ENCODE assay signal across 31 cellular contexts in genomic region chr14:23414906-23415820, GRCh38. TPM values are rescaled to one million over a fixed set of nuclear protein-coding genes. Genes with fewer than 3 reads are reported as not detected.
"Had no signal": no experiment of that assay in that cellular context is flagged by ENCODE, and none has a peak within 500 bp of the region (broad histone marks: within the 10 kb centered on the region; RNA-seq: fewer than 3 reads in every experiment).

No MANE protein-coding gene starts in this region.

- H3K4me3 ChIP-seq: adrenal gland, esophagus muscularis mucosa, hepatocyte, skin epidermis, thyroid gland, upper lobe of right lung had no signal

- H3K27ac ChIP-seq: adrenal gland, brain microvascular endothelial cell, esophagus muscularis mucosa, foreskin keratinocyte, hepatocyte, skin epidermis, thyroid gland, upper lobe of right lung had no signal

- ATAC-seq: activated CD4-positive, alpha-beta T cell treated with anti-CD3 and anti-CD28 coated beads for 36 hours; activated T-cell treated with anti-CD3 and anti-CD28 coated beads, Interleukin-2, amount 50 U/mL, for 72 hours; foreskin keratinocyte; sciatic nerve; upper lobe of right lung had no signal

- FAIRE-seq: colon had no signal

- DNase-seq: activated CD4-positive, alpha-beta T cell treated with anti-CD3 and anti-CD28 coated beads for 36 hours; activated CD4-positive, alpha-beta T cell treated with anti-CD3 and anti-CD28 coated beads, Interleukin-2, amount 50 U/mL, for 4 hours; activated CD4-positive, CD25-positive, alpha-beta regulatory T cell; activated naive CD4-positive, alpha-beta T cell treated with Interleukin-2 at 50 U/mL for 16 hours; activated naive CD8-positive, alpha-beta T cell treated with anti-CD3 and anti-CD28 coated beads for 36 hours; activated T-cell treated with anti-CD3 and anti-CD28 coated beads for 4 hours; activated T-cell treated with anti-CD3 and anti-CD28 coated beads, Interleukin-2, amount 50 U/mL, for 72 hours; adrenal gland; aorta; brain microvascular endothelial cell; dermis blood vessel endothelial cell; effector CD4-positive, alpha-beta T cell; foreskin keratinocyte; islet precursor cell; naive B cell; occipital lobe; stimulated activated CD4-positive, alpha-beta T cell treated with anti-CD3 and anti-CD28 coated beads, Interleukin-12 subunit alpha, Interleukin-12 subunit beta, amount 100 ng/mL, for 4 hours; stimulated activated CD4-positive, alpha-beta T cell treated with anti-CD3 and anti-CD28 coated beads, Interleukin-4, amount 100 ng/mL, for 1 hour; T-helper 1 cell; thyroid gland; upper lobe of right lung had no signal

- H3K4me1 ChIP-seq: adrenal gland, esophagus muscularis mucosa, foreskin keratinocyte, thyroid gland, upper lobe of right lung had no signal

- H3K27me3 ChIP-seq: adrenal gland, brain microvascular endothelial cell, foreskin keratinocyte, hepatocyte, thyroid gland, upper lobe of right lung had no signal

- H3K9me3 ChIP-seq: adrenal gland, esophagus muscularis mucosa, thyroid gland, upper lobe of right lung had no signal

- H3K36me3 ChIP-seq: adrenal gland, brain microvascular endothelial cell, thyroid gland, upper lobe of right lung had no signal

RNA-seq across cellular contexts. Expression of gene MYH6, which starts 7.1 kb away (rescaled TPM):
- total RNA-seq: activated naive CD8-positive, alpha-beta T cell treated with anti-CD3 and anti-CD28 coated beads for 36 hours; aorta; dermis blood vessel endothelial cell; foreskin keratinocyte; glomerular endothelial cell; hepatocyte; mesothelial cell of epicardium; neural crest cell; occipital lobe; sciatic nerve; subcutaneous adipose tissue; thyroid gland had no signal
- polyA plus RNA-seq: foreskin keratinocyte had no signal

RNA-seq across cellular contexts. Expression of gene MYH7, which starts 20.3 kb away (rescaled TPM):
- total RNA-seq: aorta, dermis blood vessel endothelial cell, foreskin keratinocyte, glomerular endothelial cell, hepatocyte, mesothelial cell of epicardium, subcutaneous adipose tissue had no signal
- polyA plus RNA-seq: foreskin keratinocyte, hepatocyte had no signal

RNA-seq across cellular contexts. Expression of gene CMTM5, which starts 38.3 kb away (rescaled TPM):
- total RNA-seq: activated CD4-positive, alpha-beta T cell treated with anti-CD3 and anti-CD28 coated beads for 36 hours; activated naive CD8-positive, alpha-beta T cell treated with anti-CD3 and anti-CD28 coated beads for 36 hours; dermis blood vessel endothelial cell; foreskin keratinocyte; glomerular endothelial cell; hepatocyte; mesothelial cell of epicardium; subcutaneous adipose tissue had no signal
- polyA plus RNA-seq: foreskin keratinocyte had no signal

RNA-seq across cellular contexts. Expression of gene IL25, which starts 42.6 kb away (rescaled TPM):
- total RNA-seq: activated CD4-positive, alpha-beta T cell treated with anti-CD3 and anti-CD28 coated beads for 36 hours; activated naive CD8-positive, alpha-beta T cell treated with anti-CD3 and anti-CD28 coated beads for 36 hours; activated T-cell treated with anti-CD3 and anti-CD28 coated beads, Interleukin-2, amount 50 U/mL, for 72 hours; adrenal gland; aorta; dermis blood vessel endothelial cell; esophagus muscularis mucosa; foreskin keratinocyte; glomerular endothelial cell; hepatocyte; lower leg skin; mesothelial cell of epicardium; neural crest cell; occipital lobe; sciatic nerve; subcutaneous adipose tissue; thyroid gland; upper lobe of right lung had no signal
- polyA plus RNA-seq: aorta, foreskin keratinocyte, hepatocyte had no signal

RNA-seq across cellular contexts. Expression of gene EFS, which starts 50.2 kb away (rescaled TPM):
- total RNA-seq: activated CD4-positive, alpha-beta T cell treated with anti-CD3 and anti-CD28 coated beads for 36 hours; activated naive CD8-positive, alpha-beta T cell treated with anti-CD3 and anti-CD28 coated beads for 36 hours had no signal
